In genomic region chr4:177975315-177975714, GRCh38 we compare ENCODE assay signal across 23 cellular contexts.
DNase-seq lines count a peak whose midpoint lies in the region; ATAC-seq, FAIRE-seq and TF ChIP-seq lines count a peak whose summit lies in the region.
"Had no signal": no experiment of that assay in that cellular context is flagged by ENCODE, and none has a peak within 500 bp of the region (broad histone marks: within the 10 kb centered on the region; RNA-seq: fewer than 3 reads in every experiment).

No MANE protein-coding gene starts in this region.

- no peaks in the 10 kb centered on the region for H4K20me1 ChIP-seq in PC-3 (ENCODE audit: low read length)
- H4K20me1 ChIP-seq: BLaER1 had no signal

- H3F3A ChIP-seq in PC-3 (ENCODE audit: low read length, unreplicated experiment) = no peaks in the 10 kb centered on the region

- H3K36me3 Mint-ChIP-seq in mesothelial cell of epicardium = no peaks in the 10 kb centered on the region
- H3K36me3 Mint-ChIP-seq: CD8-positive, alpha-beta T cell had no signal

- 0 out of 3 replicates have a peak overlapping the region, but pooled peaks have one; percentile 10 for H3K4me2 ChIP-seq in A549
- peak overlapping the region; percentile 20 for H3K4me2 ChIP-seq in PC-3 (ENCODE audit: low read length)
- H3K4me2 ChIP-seq: BLaER1 had no signal

- no peaks in the 10 kb centered on the region for H3K9me2 ChIP-seq in PC-3 (replicated peaks; ENCODE audit: low read length)

- CTCF ChIA-PET in A549 (lab: Yijun Ruan, JAX) (no interaction called here), PC-3 (lab: Charles Lee) (interaction anchor here (0.6 kb wide), 1 partner anchor 105 kb away, joined by 4 read pairs; no protein-coding TSS in a partner anchor)

- no TSS peak for BruUV-seq in PC-3 (replicated peaks; lab: Mats Ljungman, UMichigan)

- H2AFZ ChIP-seq in PC-3 (ENCODE audit: low read length) = no peak overlapping the region

- peak overlapping the region; percentile 16 for H3K27ac Mint-ChIP-seq in mesothelial cell of epicardium
- H3K27ac Mint-ChIP-seq: CD4-positive, alpha-beta T cell; CD8-positive, alpha-beta T cell had no signal

- peaks cover 12% of the 10 kb centered on the region for H3K4me1 Mint-ChIP-seq in mesothelial cell of epicardium

- H3K4me3 ChIP-seq in A549 (no peak overlapping the region), PC-3 (ENCODE audit: low read length) (no peak overlapping the region)
- H3K4me3 ChIP-seq: BLaER1, GM12878 had no signal

- POLR2A ChIA-PET in A549 (lab: Yijun Ruan, JAX) (no interaction called here), PC-3 (lab: Charles Lee; ENCODE audit: unreplicated experiment) (no interaction called here)

- ATAC-seq in A549 = no peak
- peak; percentile 54 for ATAC-seq in PC-3
- ATAC-seq in GM18511 (IDR thresholded peaks at IDR 0.05; ENCODE audit: unreplicated experiment) = no peak
- no peak for ATAC-seq in HG02884 (IDR thresholded peaks at IDR 0.05; ENCODE audit: unreplicated experiment)
- ATAC-seq: CD8-positive, alpha-beta T cell; GM12878 had no signal

- no peak for TF ChIP-seq CTCF in A549 (IDR thresholded peaks at IDR 0.05)
- TF ChIP-seq CTCF in PC-3 (conservative IDR thresholded peaks at IDR 0.05; ENCODE audit: low read depth, low read length) = no peak
- no peak for TF ChIP-seq CTCF in mesothelial cell of epicardium (IDR thresholded peaks at IDR 0.05; ENCODE audit: unreplicated experiment)

- H3K9me3 ChIP-seq in A549 (no peaks in the 10 kb centered on the region), PC-3 (ENCODE audit: low read length) (no peaks in the 10 kb centered on the region)
- H3K9me3 ChIP-seq: BE2C, BLaER1, Caco-2 had no signal

- H3K27ac ChIP-seq in A549 (no peak overlapping the region), PC-3 (ENCODE audit: low read length) (no peak overlapping the region)
- H3K27ac ChIP-seq: 22Rv1, BLaER1 had no signal

- H3K79me2 ChIP-seq in PC-3 (ENCODE audit: low read length) = no peaks in the 10 kb centered on the region

- no peak overlapping the region for H3K9ac ChIP-seq in PC-3 (ENCODE audit: low read length)
- H3K9ac ChIP-seq: BLaER1 had no signal

- H3K4me3 Mint-ChIP-seq in mesothelial cell of epicardium = no peak overlapping the region
- H3K4me3 Mint-ChIP-seq: CD4-positive, alpha-beta T cell; CD8-positive, alpha-beta T cell had no signal

- H3K9me3 Mint-ChIP-seq in mesothelial cell of epicardium = peaks cover 4% of the 10 kb centered on the region
- H3K9me3 Mint-ChIP-seq: CD4-positive, alpha-beta T cell; CD8-positive, alpha-beta T cell had no signal

- intact Hi-C loops in PC-3 (cut with micrococcal nuclease) = no loop called here

- H3K27me3 ChIP-seq in PC-3 (ENCODE audit: low read length) = no peaks in the 10 kb centered on the region
- H3K27me3 ChIP-seq: BE2C, BLaER1 had no signal

- H3K27me3 Mint-ChIP-seq in mesothelial cell of epicardium (ENCODE audit: low read depth) = no peaks in the 10 kb centered on the region
- H3K27me3 Mint-ChIP-seq: CD4-positive, alpha-beta T cell had no signal

- 21% methylated on average over 1 of the region's 1 CpG for WGBS in A549 (ENCODE audit: missing lambda C conversion rate)

- FAIRE-seq in A549 (lab: Jason Lieb, UNC) = no peak
- FAIRE-seq: D721Med, GM12878, GM12892, GM18507 had no signal

- no peaks in the 10 kb centered on the region for H3K4me1 ChIP-seq in A549
- H3K4me1 ChIP-seq in PC-3 (ENCODE audit: insufficient read depth, low read length) = peaks cover 12% of the 10 kb centered on the region
- H3K4me1 ChIP-seq: BE2C, BLaER1 had no signal

- no peak for TF ChIP-seq POLR2A in A549 (IDR thresholded peaks at IDR 0.05; ENCODE audit: low read length)

- no peak for TF ChIP-seq RAD21 in A549 (conservative IDR thresholded peaks at IDR 0.05 in 1 of 2, IDR thresholded peaks at IDR 0.05 in 1 of 2)

- TF ChIP-seq EP300 in A549 (IDR thresholded peaks at IDR 0.05) = no peak

- DNase-seq in A549 (ENCODE audit: low read depth in 1 of 2, low spot score in 1 of 2) (no peak), PC-3 (no peak), mesothelial cell of epicardium (ENCODE audit: low spot score in 2 of 2, unreplicated experiment in 2 of 2) (no peak), DMS153 (lab: John Stamatoyannopoulos, UW) (no peak)
- DNase-seq: ACHN; BE2C; C1 segment of cervical spinal cord; Caco-2; Calu3; CD4-positive, alpha-beta T cell; CD8-positive, alpha-beta T cell; DMS79; DND-41; EL; GDM1 had no signal

- no peaks in the 10 kb centered on the region for H3K36me3 ChIP-seq in PC-3 (ENCODE audit: low read depth, low read length)
- H3K36me3 ChIP-seq: BE2C, BLaER1 had no signal

TF ChIP-seq in A549, 52 proteins besides CTCF, POLR2A, EP300 and RAD21:
- TF ChIP-seq RNF2 (IDR thresholded peaks at IDR 0.05; ENCODE audit: borderline replicate concordance, low read depth) (no peak), RCOR1 (IDR thresholded peaks at IDR 0.05; ENCODE audit: low read depth, low read length) (no peak), TFCP2L1 (CRISPR knock-in tag; IDR thresholded peaks at IDR 0.05) (no peak), CHD4 (IDR thresholded peaks at IDR 0.05; ENCODE audit: borderline replicate concordance) (no peak), MYC (IDR thresholded peaks at IDR 0.05; ENCODE audit: borderline replicate concordance, low read length) (no peak), HOXB5 (CRISPR knock-in tag; IDR thresholded peaks at IDR 0.05) (no peak), BHLHE40 (IDR thresholded peaks at IDR 0.05; ENCODE audit: low read depth, low read length) (no peak), NFE2L2 (conservative IDR thresholded peaks at IDR 0.05; ENCODE audit: low read length) (no peak), BCL3 (IDR thresholded peaks at IDR 0.05) (no peak), RFX5 (IDR thresholded peaks at IDR 0.05) (no peak), HDAC2 (IDR thresholded peaks at IDR 0.05) (no peak), ZFP36 (IDR thresholded peaks at IDR 0.05; ENCODE audit: borderline replicate concordance, partially characterized antibody) (no peak), MAX (IDR thresholded peaks at IDR 0.05) (no peak), GATA3 (IDR thresholded peaks at IDR 0.05; ENCODE audit: borderline replicate concordance) (no peak), HOXA7 (CRISPR knock-in tag; IDR thresholded peaks at IDR 0.05) (no peak), RARB (CRISPR knock-in tag; IDR thresholded peaks at IDR 0.05) (no peak), PBX3 (IDR thresholded peaks at IDR 0.05) (no peak)
